Comparison of ENCODE assay signal across 8 cellular contexts in the genomic region with DNA sequence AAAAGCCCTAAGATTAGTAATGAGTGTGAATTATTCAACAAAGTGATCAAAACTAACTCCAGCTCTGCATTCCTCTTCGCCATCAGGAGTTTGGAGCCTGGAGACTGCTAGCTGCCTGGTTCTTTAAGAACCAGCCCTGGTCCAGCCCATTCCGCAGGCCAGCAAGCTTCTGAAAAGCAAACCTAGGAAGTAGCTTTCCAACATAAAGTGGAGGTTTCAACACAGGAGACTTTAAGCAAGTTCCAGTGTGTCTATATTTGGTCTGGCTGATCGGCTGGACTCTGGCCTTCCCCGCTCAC. TPM values are rescaled to one million over a fixed set of nuclear protein-coding genes. Genes with fewer than 3 reads are reported as not detected.
DNase-seq lines count a peak whose midpoint lies in the region; ATAC-seq and TF ChIP-seq lines count a peak whose summit lies in the region.
"Not testable (repeated sequence)": the region's sequence is repeated elsewhere in the genome, so short reads cannot be mapped to it uniquely, and the experiment has no call there.

No MANE protein-coding gene starts in this region.

- H3K27me3 ChIP-seq in ACC112 (ENCODE audit: insufficient read depth, low read length); hepatocyte; naive thymus-derived CD4-positive, alpha-beta T cell (ENCODE audit: control insufficient read depth in 2 of 2, insufficient read depth in 2 of 2, low read length in 2 of 2): not testable (repeated sequence)

- H2AFZ ChIP-seq in ACC112 (ENCODE audit: low read length, unreplicated experiment) = peak overlapping the region; percentile 61
- H2AFZ ChIP-seq in OCI-LY7 (ENCODE audit: low read length) = peak overlapping the region; percentile 86; the same call in 1 of the 2 replicates
- H2AFZ ChIP-seq in hepatocyte = peak overlapping the region; percentile 92

- intact Hi-C loops in OCI-LY7 (cut with micrococcal nuclease; ENCODE audit: unreplicated experiment); dendritic cell treated with granulocyte-macrophage colony-stimulating factor and Interleukin-4, amounts not matched to agents 40 ng/mL and 50 ng/mL, for 4 days (cut with micrococcal nuclease): not testable (repeated sequence)
- intact Hi-C loops in activated T-helper 1 cell treated with anti-CD3 and anti-CD28 coated beads, Interleukin-12 subunit alpha, Interleukin-12 subunit beta, Interleukin-2, Interleukin-4 antibody, amounts not matched to agents 30 ng/mL and 10 ng/mL and 1 ng/mL, durations not matched to agents 14 hours and 24 hours and 36 hours (cut with micrococcal nuclease) = loop anchor here (1.0 to 5.0 kb wide), 9 partner anchors 43 to 318 kb away; a partner anchor contains a TSS
- intact Hi-C loops in naive thymus-derived CD4-positive, alpha-beta T cell (cut with micrococcal nuclease) = loop anchor here (1.0 to 10.0 kb wide), 12 partner anchors 23 to 515 kb away; a partner anchor contains a TSS

- H3K36me3 ChIP-seq in ACC112 (ENCODE audit: insufficient read depth, low read length); OCI-LY7 (ENCODE audit: insufficient read depth, low read length); hepatocyte (replicated peaks; ENCODE audit: insufficient read depth, low read depth); naive thymus-derived CD4-positive, alpha-beta T cell (ENCODE audit: control insufficient read depth in 2 of 3, insufficient read depth in 3 of 3, low read length in 3 of 3): not testable (repeated sequence)

- H3K36me3 Mint-ChIP-seq in activated T-helper 1 cell treated with anti-CD3 and anti-CD28 coated beads, Interleukin-12 subunit alpha, Interleukin-12 subunit beta, Interleukin-2, Interleukin-4 antibody, amounts not matched to agents 30 ng/mL and 10 ng/mL and 1 ng/mL, durations not matched to agents 14 hours and 24 hours and 36 hours (ENCODE audit: low read depth) = peaks cover 18% of the 10 kb centered on the region
- peaks cover 33% of the 10 kb centered on the region for H3K36me3 Mint-ChIP-seq in dendritic cell treated with granulocyte-macrophage colony-stimulating factor and Interleukin-4, amounts not matched to agents 40 ng/mL and 50 ng/mL, for 4 days (ENCODE audit: low read depth)
- peaks cover 4 to 23% (median 18%) of the 10 kb centered on the region in 5 donors for H3K36me3 Mint-ChIP-seq in naive thymus-derived CD4-positive, alpha-beta T cell
- peaks cover 17% of the 10 kb centered on the region for H3K36me3 Mint-ChIP-seq in stimulated activated memory B cell treated with anti-CD40 and anti-IgM and Interleukin-4, amounts not matched to agents 10 μg/mL and 1 μg/mL and 100 μg/mL, for 72 hours

- not testable (repeated sequence) for H3K4me1 ChIP-seq in ACC112 (ENCODE audit: control insufficient read depth, insufficient read depth, low read length, unreplicated experiment)
- H3K4me1 ChIP-seq in OCI-LY7 (ENCODE audit: insufficient read depth, low read length, poor library complexity, severe bottlenecking) = peaks cover 18% of the 10 kb centered on the region
- peaks cover 13% of the 10 kb centered on the region for H3K4me1 ChIP-seq in hepatocyte (ENCODE audit: insufficient read depth)
- peaks cover 21% of the 10 kb centered on the region in 2 donors for H3K4me1 ChIP-seq in naive thymus-derived CD4-positive, alpha-beta T cell (ENCODE audit: control insufficient read depth in 2 of 2, insufficient read depth in 2 of 2, low read length in 2 of 2)

- not testable (repeated sequence) for H3K9me2 ChIP-seq in OCI-LY7 (ENCODE audit: insufficient read depth, low read length); hepatocyte (replicated peaks; ENCODE audit: insufficient read depth)

- POLR2A ChIA-PET in OCI-LY7 (lab: Charles Lee) = interaction anchor here (0.6 to 1.4 kb wide), 6 partner anchors 69 to 544 kb away, joined by 3 to 4 read pairs (median 3); no protein-coding TSS in a partner anchor
- POLR2A ChIA-PET in naive thymus-derived CD4-positive, alpha-beta T cell (lab: Charles Lee) = interaction anchor here (0.7 to 3.8 kb wide), 10 partner anchors 8 to 924 kb away, joined by 3 to 35 read pairs (median 4); a partner anchor contains a TSS

- not testable (repeated sequence) for H3K27me3 Mint-ChIP-seq in activated T-helper 1 cell treated with anti-CD3 and anti-CD28 coated beads, Interleukin-12 subunit alpha, Interleukin-12 subunit beta, Interleukin-2, Interleukin-4 antibody, amounts not matched to agents 30 ng/mL and 10 ng/mL and 1 ng/mL, durations not matched to agents 14 hours and 24 hours and 36 hours (ENCODE audit: insufficient read depth); dendritic cell treated with granulocyte-macrophage colony-stimulating factor and Interleukin-4, amounts not matched to agents 40 ng/mL and 50 ng/mL, for 4 days; naive thymus-derived CD4-positive, alpha-beta T cell; stimulated activated memory B cell treated with anti-CD40 and anti-IgM and Interleukin-4, amounts not matched to agents 10 μg/mL and 1 μg/mL and 100 μg/mL, for 72 hours

- H3K4me2 ChIP-seq in OCI-LY7 (ENCODE audit: low read length) = peak overlapping the region; percentile 98
- peak overlapping the region; percentile 82 for H3K4me2 ChIP-seq in hepatocyte

- 30% methylated on average over 4 of the region's 4 CpGs for WGBS in hepatocyte (ENCODE audit: low lambda C conversion rate, missing lambda C conversion rate)

- H3K9me3 ChIP-seq in OCI-LY7 (ENCODE audit: low read length); hepatocyte (ENCODE audit: low read depth); naive thymus-derived CD4-positive, alpha-beta T cell (ENCODE audit: control insufficient read depth in 2 of 3, low read length in 3 of 3): not testable (repeated sequence)

- H3K79me2 ChIP-seq in ACC112 (ENCODE audit: control insufficient read depth, insufficient read depth, low read length, unreplicated experiment) (peaks cover 34% of the 10 kb centered on the region), hepatocyte (peaks cover 20% of the 10 kb centered on the region)
- not testable (repeated sequence) for H3K79me2 ChIP-seq in OCI-LY7 (ENCODE audit: insufficient read depth, low read depth, low read length)

- H3K4me1 Mint-ChIP-seq in activated T-helper 1 cell treated with anti-CD3 and anti-CD28 coated beads, Interleukin-12 subunit alpha, Interleukin-12 subunit beta, Interleukin-2, Interleukin-4 antibody, amounts not matched to agents 30 ng/mL and 10 ng/mL and 1 ng/mL, durations not matched to agents 14 hours and 24 hours and 36 hours (ENCODE audit: low read depth) = peaks cover 39% of the 10 kb centered on the region
- peaks cover 23% of the 10 kb centered on the region for H3K4me1 Mint-ChIP-seq in dendritic cell treated with granulocyte-macrophage colony-stimulating factor and Interleukin-4, amounts not matched to agents 40 ng/mL and 50 ng/mL, for 4 days (ENCODE audit: low read depth)
- H3K4me1 Mint-ChIP-seq in naive thymus-derived CD4-positive, alpha-beta T cell = peaks cover 29 to 52% (median 44%) of the 10 kb centered on the region in 7 donors
- H3K4me1 Mint-ChIP-seq in stimulated activated memory B cell treated with anti-CD40 and anti-IgM and Interleukin-4, amounts not matched to agents 10 μg/mL and 1 μg/mL and 100 μg/mL, for 72 hours = peaks cover 50% of the 10 kb centered on the region

- H3K27ac Mint-ChIP-seq in activated T-helper 1 cell treated with anti-CD3 and anti-CD28 coated beads, Interleukin-12 subunit alpha, Interleukin-12 subunit beta, Interleukin-2, Interleukin-4 antibody, amounts not matched to agents 30 ng/mL and 10 ng/mL and 1 ng/mL, durations not matched to agents 14 hours and 24 hours and 36 hours = peak overlapping the region; percentile 97
- H3K27ac Mint-ChIP-seq in dendritic cell treated with granulocyte-macrophage colony-stimulating factor and Interleukin-4, amounts not matched to agents 40 ng/mL and 50 ng/mL, for 4 days = peak overlapping the region; percentile 90
- peak overlapping the region; percentile 92 to 98 (median 95) for H3K27ac Mint-ChIP-seq in naive thymus-derived CD4-positive, alpha-beta T cell
- H3K27ac Mint-ChIP-seq in stimulated activated memory B cell treated with anti-CD40 and anti-IgM and Interleukin-4, amounts not matched to agents 10 μg/mL and 1 μg/mL and 100 μg/mL, for 72 hours = peak overlapping the region; percentile 97

- peak overlapping the region; percentile 92 for H3K4me3 Mint-ChIP-seq in activated T-helper 1 cell treated with anti-CD3 and anti-CD28 coated beads, Interleukin-12 subunit alpha, Interleukin-12 subunit beta, Interleukin-2, Interleukin-4 antibody, amounts not matched to agents 30 ng/mL and 10 ng/mL and 1 ng/mL, durations not matched to agents 14 hours and 24 hours and 36 hours
- peak overlapping the region; percentile 96 for H3K4me3 Mint-ChIP-seq in dendritic cell treated with granulocyte-macrophage colony-stimulating factor and Interleukin-4, amounts not matched to agents 40 ng/mL and 50 ng/mL, for 4 days
- H3K4me3 Mint-ChIP-seq in naive thymus-derived CD4-positive, alpha-beta T cell = peak overlapping the region; percentile 92 to 97 (median 94)
- H3K4me3 Mint-ChIP-seq in stimulated activated memory B cell treated with anti-CD40 and anti-IgM and Interleukin-4, amounts not matched to agents 10 μg/mL and 1 μg/mL and 100 μg/mL, for 72 hours = peak overlapping the region; percentile 87

- DNase-seq in OCI-LY7 (ENCODE audit: low spot score); activated T-helper 1 cell treated with anti-CD3 and anti-CD28 coated beads, Interleukin-12 subunit alpha, Interleukin-12 subunit beta, Interleukin-2, Interleukin-4 antibody, amounts not matched to agents 30 ng/mL and 10 ng/mL and 1 ng/mL, durations not matched to agents 14 hours and 24 hours and 36 hours (ENCODE audit: low spot score); hepatocyte (ENCODE audit: low spot score); naive thymus-derived CD4-positive, alpha-beta T cell: not testable (repeated sequence)

- not testable (repeated sequence) for H3K9me3 Mint-ChIP-seq in activated T-helper 1 cell treated with anti-CD3 and anti-CD28 coated beads, Interleukin-12 subunit alpha, Interleukin-12 subunit beta, Interleukin-2, Interleukin-4 antibody, amounts not matched to agents 30 ng/mL and 10 ng/mL and 1 ng/mL, durations not matched to agents 14 hours and 24 hours and 36 hours; dendritic cell treated with granulocyte-macrophage colony-stimulating factor and Interleukin-4, amounts not matched to agents 40 ng/mL and 50 ng/mL, for 4 days; naive thymus-derived CD4-positive, alpha-beta T cell; stimulated activated memory B cell treated with anti-CD40 and anti-IgM and Interleukin-4, amounts not matched to agents 10 μg/mL and 1 μg/mL and 100 μg/mL, for 72 hours

- H4K20me1 ChIP-seq in OCI-LY7 (ENCODE audit: insufficient read depth, low read length); hepatocyte (ENCODE audit: insufficient read depth, poor library complexity, severe bottlenecking): not testable (repeated sequence)

- TSS peak; percentile 80 for BruUV-seq in OCI-LY7 (replicated peaks; lab: Mats Ljungman, UMichigan)

- TF ChIP-seq CTCF in OCI-LY7 (conservative IDR thresholded peaks at IDR 0.05; ENCODE audit: low read length); hepatocyte (IDR thresholded peaks at IDR 0.05; ENCODE audit: poor library complexity): not testable (repeated sequence)

- peak overlapping the region; percentile 78 for H3K27ac ChIP-seq in ACC112 (ENCODE audit: low read depth, low read length)
- H3K27ac ChIP-seq in OCI-LY7 (ENCODE audit: low read depth, low read length, poor library complexity, severe bottlenecking) = peak overlapping the region; percentile 55
- H3K27ac ChIP-seq in hepatocyte = peak overlapping the region; percentile 100
- peak overlapping the region; percentile 77 for H3K27ac ChIP-seq in naive thymus-derived CD4-positive, alpha-beta T cell (ENCODE audit: low read depth, low read length)

- CTCF ChIA-PET in OCI-LY7 (lab: Charles Lee; ENCODE audit: unreplicated experiment) = not testable (repeated sequence)
- CTCF ChIA-PET in naive thymus-derived CD4-positive, alpha-beta T cell (lab: Charles Lee) = interaction anchor here (0.6 to 4.6 kb wide), 3 partner anchors 59 to 314 kb away, joined by 8 to 41 read pairs (median 9); a partner anchor contains a TSS

- H3K4me3 ChIP-seq in ACC112 (ENCODE audit: low read depth, low read length) (peak overlapping the region; percentile 83), OCI-LY7 (ENCODE audit: low read depth, low read length, poor library complexity, severe bottlenecking) (peak overlapping the region; percentile 73), hepatocyte (peak overlapping the region; percentile 71)
- peak overlapping the region; percentile 73 for H3K4me3 ChIP-seq in naive thymus-derived CD4-positive, alpha-beta T cell (ENCODE audit: low read length)

- peak; percentile 16 for ATAC-seq in GM19455 (IDR thresholded peaks at IDR 0.05; ENCODE audit: unreplicated experiment)
- ATAC-seq in naive thymus-derived CD4-positive, alpha-beta T cell; stimulated activated memory B cell treated with anti-CD40 and anti-IgM and Interleukin-4, amounts not matched to agents 10 μg/mL and 1 μg/mL and 100 μg/mL, for 72 hours: not testable (repeated sequence)

RNA-seq across cellular contexts. Expression of a gene that starts 0.2 kb away (rescaled TPM):
- 11.7 and 13.5 TPM in 2 replicates for total RNA-seq in OCI-LY7 (2014; rRNA removed; shearing (Covaris generic))
- total RNA-seq in OCI-LY7 (2022) = 6.8 and 7.9 TPM in 2 replicates
- 5.5 and 5.9 TPM in 2 replicates for total RNA-seq in activated T-helper 1 cell treated with anti-CD3 and anti-CD28 coated beads, Interleukin-12 subunit alpha, Interleukin-12 subunit beta, Interleukin-2, Interleukin-4 antibody, amounts not matched to agents 30 ng/mL and 10 ng/mL and 1 ng/mL, durations not matched to agents 14 hours and 24 hours and 36 hours
- total RNA-seq in hepatocyte = 58.8 and 70.2 TPM in 2 replicates
- 43.6 and 44.2 TPM in 2 replicates for polyA plus RNA-seq in hepatocyte
- total RNA-seq in naive thymus-derived CD4-positive, alpha-beta T cell = 10 to 100 TPM in 2 of 5 experiments, 1 to 10 TPM in 3; 8.8 to 15.3 (median 9.8) TPM
- 10 to 100 TPM; 29.1 to 36.5 TPM for polyA plus RNA-seq in naive thymus-derived CD4-positive, alpha-beta T cell

RNA-seq across cellular contexts. Expression of a gene that starts 10.1 kb away (rescaled TPM):
- total RNA-seq in OCI-LY7 (2014; rRNA removed; shearing (Covaris generic)) = not detected in 2 replicates
- total RNA-seq in OCI-LY7 (2022) (not detected in 2 replicates), hepatocyte (0.17 and 0.44 TPM in 2 replicates)
- 0.08 TPM in 1 of 2 replicates, not detected in the other for total RNA-seq in activated T-helper 1 cell treated with anti-CD3 and anti-CD28 coated beads, Interleukin-12 subunit alpha, Interleukin-12 subunit beta, Interleukin-2, Interleukin-4 antibody, amounts not matched to agents 30 ng/mL and 10 ng/mL and 1 ng/mL, durations not matched to agents 14 hours and 24 hours and 36 hours
- 0.69 and 1.1 TPM in 2 replicates for polyA plus RNA-seq in hepatocyte
- under 1 TPM in 1 of 5 experiments, not detected in 4; 0.65 TPM for total RNA-seq in naive thymus-derived CD4-positive, alpha-beta T cell
- under 1 TPM in 1 of 2 donors, not detected in 1; 0.21 TPM for polyA plus RNA-seq in naive thymus-derived CD4-positive, alpha-beta T cell

RNA-seq across cellular contexts. Expression of a gene that starts 22.8 kb away (rescaled TPM):
- not detected in 2 replicates for total RNA-seq in OCI-LY7 (2014; rRNA removed; shearing (Covaris generic))
- total RNA-seq in OCI-LY7 (2022) = not detected in 2 replicates
- 1.1 and 1.9 TPM in 2 replicates for total RNA-seq in activated T-helper 1 cell treated with anti-CD3 and anti-CD28 coated beads, Interleukin-12 subunit alpha, Interleukin-12 subunit beta, Interleukin-2, Interleukin-4 antibody, amounts not matched to agents 30 ng/mL and 10 ng/mL and 1 ng/mL, durations not matched to agents 14 hours and 24 hours and 36 hours
- 2.5 and 2.8 TPM in 2 replicates for total RNA-seq in hepatocyte
- polyA plus RNA-seq in hepatocyte = 2.1 and 2.4 TPM in 2 replicates
- 1 to 10 TPM in 1 of 5 experiments, under 1 TPM in 4; 0.69 to 1.0 (median 0.89) TPM for total RNA-seq in naive thymus-derived CD4-positive, alpha-beta T cell
- polyA plus RNA-seq in naive thymus-derived CD4-positive, alpha-beta T cell = 1 to 10 TPM; 1.8 to 2.6 TPM

RNA-seq across cellular contexts. Expression of a gene that starts 31.9 kb away (rescaled TPM):
- total RNA-seq in OCI-LY7 (2014; rRNA removed; shearing (Covaris generic)) = 0.88 and 1.9 TPM in 2 replicates
- total RNA-seq in OCI-LY7 (2022) = 1.8 and 2.3 TPM in 2 replicates
- total RNA-seq in activated T-helper 1 cell treated with anti-CD3 and anti-CD28 coated beads, Interleukin-12 subunit alpha, Interleukin-12 subunit beta, Interleukin-2, Interleukin-4 antibody, amounts not matched to agents 30 ng/mL and 10 ng/mL and 1 ng/mL, durations not matched to agents 14 hours and 24 hours and 36 hours = 1.6 and 1.8 TPM in 2 replicates
- 21.2 and 28.3 TPM in 2 replicates for total RNA-seq in hepatocyte
- 10.7 and 13.0 TPM in 2 replicates for polyA plus RNA-seq in hepatocyte
- 1 to 10 TPM; 1.4 to 4.1 (median 2.6) TPM for total RNA-seq in naive thymus-derived CD4-positive, alpha-beta T cell
- 1 to 10 TPM; 2.2 to 2.4 TPM for polyA plus RNA-seq in naive thymus-derived CD4-positive, alpha-beta T cell

RNA-seq across cellular contexts. Expression of a gene that starts 43.5 kb away (rescaled TPM):
- total RNA-seq in OCI-LY7 (2014; rRNA removed; shearing (Covaris generic)) = not detected in 2 replicates
- total RNA-seq in OCI-LY7 (2022) (not detected in 2 replicates), hepatocyte (not detected in 2 replicates)
- not detected in 2 replicates for total RNA-seq in activated T-helper 1 cell treated with anti-CD3 and anti-CD28 coated beads, Interleukin-12 subunit alpha, Interleukin-12 subunit beta, Interleukin-2, Interleukin-4 antibody, amounts not matched to agents 30 ng/mL and 10 ng/mL and 1 ng/mL, durations not matched to agents 14 hours and 24 hours and 36 hours
- polyA plus RNA-seq in hepatocyte = not detected in 2 replicates
- total RNA-seq in naive thymus-derived CD4-positive, alpha-beta T cell = under 1 TPM in 1 of 5 experiments, not detected in 4; 0.27 TPM
- polyA plus RNA-seq in naive thymus-derived CD4-positive, alpha-beta T cell = not detected
